17 cellular contexts compared by ENCODE assay signal in the genomic region with DNA sequence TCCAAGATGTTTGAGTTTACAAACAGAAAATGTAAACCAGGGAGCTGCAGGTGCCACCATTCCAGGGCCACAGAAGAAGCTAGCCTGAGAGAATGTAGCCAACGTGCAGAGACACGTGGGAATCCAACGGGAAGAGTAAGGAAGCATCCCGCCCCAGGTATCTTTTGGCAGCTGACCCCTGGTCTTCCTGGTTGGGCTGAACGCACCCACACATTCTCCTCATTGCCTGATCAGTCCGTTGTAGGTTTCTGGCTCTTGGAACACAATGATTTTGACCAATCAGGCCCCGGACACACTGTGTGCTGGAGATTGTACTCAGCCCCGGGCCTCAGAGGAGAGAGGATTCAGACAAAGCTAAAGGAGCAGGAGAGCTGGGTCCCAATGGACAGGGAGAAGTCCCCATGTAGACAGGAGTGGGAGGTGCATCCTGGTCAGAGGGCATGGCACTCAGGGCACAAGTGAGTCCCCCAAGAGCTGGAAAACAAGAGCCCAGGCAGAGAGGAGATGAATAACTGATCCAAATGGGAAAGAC.
DNase-seq lines count a peak whose midpoint lies in the region; TF ChIP-seq lines count a peak whose summit lies in the region.
"Had no signal": no experiment of that assay in that cellular context is flagged by ENCODE, and none has a peak within 500 bp of the region (broad histone marks: within the 10 kb centered on the region; RNA-seq: fewer than 3 reads in every experiment).

No MANE protein-coding gene starts in this region.

- no peak overlapping the region for H3K4me3 ChIP-seq in endodermal cell (ENCODE audit: low read length)
- H3K4me3 ChIP-seq: BLaER1 treated with 17β-estradiol and CSF1 and Interleukin-3, amounts not matched to agents 10 nM and 100 nM had no signal

- no peaks in the 10 kb centered on the region for H3K36me3 ChIP-seq in endodermal cell (ENCODE audit: control insufficient read depth, insufficient read depth, low read length)
- H3K36me3 ChIP-seq: BLaER1 treated with 17β-estradiol and CSF1 and Interleukin-3, amounts not matched to agents 10 nM and 100 nM had no signal

- no peak overlapping the region for H2AK5ac ChIP-seq in H9 (ENCODE audit: insufficient read length, low read length)

- H3K14ac ChIP-seq in H9 (ENCODE audit: insufficient read depth, low read length): no peak overlapping the region

- H3K23ac ChIP-seq in H9 (ENCODE audit: insufficient read length, low read depth, low read length): no peak overlapping the region

- H2BK120ac ChIP-seq in H9 (ENCODE audit: low read depth, low read length, poor library complexity, severe bottlenecking): no peak overlapping the region

- H3K4me1 ChIP-seq in H9 (ENCODE audit: insufficient read depth, low read length) (no peaks in the 10 kb centered on the region), endodermal cell (ENCODE audit: control insufficient read depth, insufficient read depth, low read length) (no peaks in the 10 kb centered on the region)

- H4K91ac ChIP-seq in H9 (ENCODE audit: insufficient read length, low read depth, low read length): no peak overlapping the region

- H3K79me1 ChIP-seq in H9 (ENCODE audit: insufficient read depth, low read depth, low read length, poor library complexity, severe bottlenecking): no peaks in the 10 kb centered on the region

- peak; percentile 56 for DNase-seq in activated effector memory CD4-positive, alpha-beta T cell treated with anti-CD3 and anti-CD28 coated beads, Interleukin-2, amount 50 U/mL, for 16 hours
- DNase-seq in activated effector memory CD4-positive, alpha-beta T cell treated with Interleukin-2 at 50 U/mL for 16 hours: no peak
- peak; percentile 19 for DNase-seq in H9
- DNase-seq in endodermal cell: peak; percentile 38
- peak; percentile 20 for DNase-seq in stimulated activated CD8-positive, alpha-beta memory T cell treated with anti-CD3 and anti-CD28 coated beads, Interleukin-4, amount 100 ng/mL, for 48 hours
- DNase-seq in CD1c-positive myeloid dendritic cell (ENCODE audit: extremely low spot score): no peak
- no peak for DNase-seq in activated CD4-positive, alpha-beta T cell treated with anti-CD3 and anti-CD28 coated beads for 4 hours
- no peak for DNase-seq in NCI-H526 (lab: John Stamatoyannopoulos, UW)
- DNase-seq: CD8-positive, alpha-beta memory T cell; DMS79; H7; MV-4-11; NCI-H1694 treated with DMSO at 0.1 percent for 48 hours; NCI-H748 treated with DMSO at 0.1 percent for 48 hours; SHP77 treated with DMSO at 0.1 percent for 48 hours had no signal

- no peak overlapping the region for H3K56ac ChIP-seq in H9 (ENCODE audit: insufficient read length, low read depth, low read length)

- H3K4me3 Mint-ChIP-seq in H9 (no peak overlapping the region), endodermal cell (no peak overlapping the region)
- H3K4me3 Mint-ChIP-seq: CD8-positive, alpha-beta memory T cell had no signal

- H3K27ac Mint-ChIP-seq in H9 (peak overlapping the region in 1 of 3 experiments; percentile 85; a peak in 2 of 7 replicates), endodermal cell (no peak overlapping the region)
- H3K27ac Mint-ChIP-seq: CD8-positive, alpha-beta memory T cell had no signal

- H2BK20ac ChIP-seq in H9 (ENCODE audit: low read depth, low read length, poor library complexity, severe bottlenecking): no peak overlapping the region

- H3K27me3 ChIP-seq in H9 (ENCODE audit: insufficient read depth, low read length) (no peaks in the 10 kb centered on the region), endodermal cell (ENCODE audit: control insufficient read depth, insufficient read depth, low read length, poor library complexity, severe bottlenecking) (no peaks in the 10 kb centered on the region)
- H3K27me3 ChIP-seq: BLaER1 treated with 17β-estradiol and CSF1 and Interleukin-3, amounts not matched to agents 10 nM and 100 nM had no signal

- peaks cover 2% of the 10 kb centered on the region for H4K20me1 ChIP-seq in H9 (ENCODE audit: control insufficient read depth, insufficient read depth, insufficient read length)

- no peak overlapping the region for H4K8ac ChIP-seq in H9 (replicated peaks; ENCODE audit: insufficient read length, low read depth, low read length)

- no peak overlapping the region for H2BK12ac ChIP-seq in H9 (ENCODE audit: insufficient read length, low read depth, low read length)

- H3K9me3 Mint-ChIP-seq in H9: peaks cover 7 to 9% of the 10 kb centered on the region in 2 experiments
- H3K9me3 Mint-ChIP-seq in endodermal cell: peaks cover 3% of the 10 kb centered on the region

- no CpG with 5 or more reads among the region's 8 CpGs for WGBS in H9 (ENCODE audit: extremely low coverage, insufficient read length, low lambda C conversion rate)
- WGBS in endodermal cell (ENCODE audit: insufficient coverage in 1 of 2, insufficient read length in 1 of 2), 2 experiments: 87 to 89% methylated on average over 7 to 8 of the region's 8 CpGs

- no peak overlapping the region for H3K18ac ChIP-seq in H9 (ENCODE audit: insufficient read length, low read depth, low read length)

- H3K79me2 ChIP-seq in H9 (ENCODE audit: insufficient read depth, low read length): no peaks in the 10 kb centered on the region

- H4K5ac ChIP-seq in H9 (ENCODE audit: insufficient read length, low read depth, low read length): no peak overlapping the region

- peaks cover 8 to 20% of the 10 kb centered on the region in 2 experiments; a peak in 3 of 4 replicates for H3K4me1 Mint-ChIP-seq in H9
- no peaks in the 10 kb centered on the region for H3K4me1 Mint-ChIP-seq in endodermal cell

- H3K27ac ChIP-seq in H9 (ENCODE audit: insufficient read length, low read depth, low read length): no peak overlapping the region
- no peak overlapping the region for H3K27ac ChIP-seq in endodermal cell (ENCODE audit: low read depth, low read length)
- H3K27ac ChIP-seq: BLaER1 treated with 17β-estradiol and CSF1 and Interleukin-3, amounts not matched to agents 10 nM and 100 nM; KMS-11 had no signal

- H3K9ac ChIP-seq in H9 (ENCODE audit: extremely low read depth, insufficient read length, low read length) (no peak overlapping the region), endodermal cell (ENCODE audit: extremely low read depth, low read length, poor library complexity, severe bottlenecking) (no peak overlapping the region)
- H3K9ac ChIP-seq: BLaER1 treated with 17β-estradiol and CSF1 and Interleukin-3, amounts not matched to agents 10 nM and 100 nM; KMS-11 had no signal

- H3K27me3 Mint-ChIP-seq in H9 (ENCODE audit: low read depth) (peaks cover 9% of the 10 kb centered on the region), endodermal cell (ENCODE audit: insufficient read depth) (no peaks in the 10 kb centered on the region)

- H3T11ph ChIP-seq in H9 (ENCODE audit: low read length): no peak overlapping the region

- no peak overlapping the region for H2BK5ac ChIP-seq in H9 (ENCODE audit: insufficient read length, low read length)

- TF ChIP-seq CTCF in H9 (conservative IDR thresholded peaks at IDR 0.05) (no peak), endodermal cell (conservative IDR thresholded peaks at IDR 0.05) (no peak)

- no peaks in the 10 kb centered on the region for H3K23me2 ChIP-seq in H9 (ENCODE audit: insufficient read length, low read depth, low read length, poor library complexity, severe bottlenecking)

- H2BK15ac ChIP-seq in H9 (ENCODE audit: low read depth, low read length): no peak overlapping the region

- no peak overlapping the region for H3K4ac ChIP-seq in H9 (ENCODE audit: low read depth, low read length)

- no peak overlapping the region for H3K4me2 ChIP-seq in H9 (ENCODE audit: insufficient read depth, insufficient read length, low read length)
- H3K4me2 ChIP-seq: BLaER1 treated with 17β-estradiol and CSF1 and Interleukin-3, amounts not matched to agents 10 nM and 100 nM; KMS-11 had no signal

- no peak overlapping the region for H2AFZ ChIP-seq in H9 (ENCODE audit: low read length)

- H3K9me3 ChIP-seq in H9 (ENCODE audit: control insufficient read depth, low read depth, low read length): no peaks in the 10 kb centered on the region
- no peaks in the 10 kb centered on the region for H3K9me3 ChIP-seq in endodermal cell (ENCODE audit: control insufficient read depth, low read length)

- H3K36me3 Mint-ChIP-seq in H9 (ENCODE audit: insufficient read depth in 1 of 3, low read depth in 3 of 3) (peaks cover 3 to 8% (median 4%) of the 10 kb centered on the region in 3 experiments; a peak in 5 of 7 replicates), endodermal cell (ENCODE audit: low read depth) (no peaks in the 10 kb centered on the region)
- H3K36me3 Mint-ChIP-seq: CD8-positive, alpha-beta memory T cell had no signal

Comparison
In these comparisons a context has a peak if more than half of its experiments do, and no peak if none do; other contexts are left out.
1. DNase-seq: peak in activated effector memory CD4-positive, alpha-beta T cell treated with anti-CD3 and anti-CD28 coated beads, Interleukin-2, amount 50 U/mL, for 16 hours (single experiment), H9 (single experiment), endodermal cell (single experiment) and stimulated activated CD8-positive, alpha-beta memory T cell treated with anti-CD3 and anti-CD28 coated beads, Interleukin-4, amount 100 ng/mL, for 48 hours (single experiment); none in activated effector memory CD4-positive, alpha-beta T cell treated with Interleukin-2 at 50 U/mL for 16 hours (single experiment), CD1c-positive myeloid dendritic cell (single experiment), activated CD4-positive, alpha-beta T cell treated with anti-CD3 and anti-CD28 coated beads for 4 hours (0 of 2) and NCI-H526 (0 of 2).